8 cellular contexts compared by ENCODE assay signal in the genomic region with DNA sequence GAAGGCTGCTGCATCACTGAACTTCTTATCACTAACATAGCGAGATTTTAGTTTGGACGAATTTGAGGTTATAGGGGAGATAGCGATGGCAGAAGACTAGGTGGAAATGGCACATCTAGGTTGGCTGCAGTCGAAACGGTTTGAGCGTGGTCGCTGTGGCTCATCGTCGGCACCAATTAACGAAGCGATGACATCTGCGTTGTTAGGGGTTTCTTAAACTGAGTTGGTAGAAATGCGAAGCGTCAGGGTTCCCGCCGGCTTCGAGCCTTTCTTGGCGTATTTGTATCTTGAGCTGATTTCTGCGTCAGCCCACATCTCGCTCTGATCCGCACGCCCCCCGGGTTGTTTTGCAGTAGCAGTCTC. TPM values are rescaled to one million over a fixed set of nuclear protein-coding genes. Genes with fewer than 3 reads are reported as not detected.
DNase-seq lines count a peak whose midpoint lies in the region; ATAC-seq, FAIRE-seq and TF ChIP-seq lines count a peak whose summit lies in the region.

No MANE protein-coding gene starts in this region.

- peak overlapping the region; percentile 91 for H3K9ac ChIP-seq in HepG2 (ENCODE audit: insufficient read depth, low read depth, low read length)

- FAIRE-seq in bronchial epithelial cell (lab: Jason Lieb, UNC) (no peak), HepG2 (lab: Jason Lieb, UNC) (no peak)

- H3K4me3 ChIP-seq in CD4-positive, CD25-positive, alpha-beta regulatory T cell (ENCODE audit: low read depth, low read length) = peak overlapping the region; percentile 99
- H3K4me3 ChIP-seq in bronchial epithelial cell (ENCODE audit: low read depth, low read length) (peak overlapping the region; percentile 84), HepG2 (replicated peaks in 1 of 3; ENCODE audit: insufficient read depth in 1 of 3, low read depth in 2 of 3, low read length in 3 of 3) (peak overlapping the region; percentile 56 to 99 (median 96))

- intact Hi-C loops in HepG2 (cut with micrococcal nuclease; ENCODE audit: unreplicated experiment) = loop anchor here (2.0 to 10.0 kb wide), 2 partner anchors 67 to 327 kb away; partner anchors contain the start of gene NIT2

- peak overlapping the region; percentile 87 for H3K4me2 ChIP-seq in HepG2 (ENCODE audit: low read depth, low read length)

- peak overlapping the region; percentile 92 to 98 (median 94) for H3K27ac Mint-ChIP-seq in CD4-positive, CD25-positive, alpha-beta regulatory T cell

- H3K27me3 Mint-ChIP-seq in CD4-positive, CD25-positive, alpha-beta regulatory T cell = no peaks in the 10 kb centered on the region

- H3K27me3 ChIP-seq in CD4-positive, CD25-positive, alpha-beta regulatory T cell (ENCODE audit: control insufficient read depth, insufficient read depth, low read length) = no peaks in the 10 kb centered on the region
- H3K27me3 ChIP-seq in bronchial epithelial cell (ENCODE audit: control insufficient read depth, insufficient read depth, low read length) (no peaks in the 10 kb centered on the region), HepG2 (ENCODE audit: control insufficient read depth in 1 of 2, insufficient read depth in 2 of 2, low read length in 2 of 2) (no peaks in the 10 kb centered on the region; a peak in 1 of 5 replicates)

- H3K36me3 Mint-ChIP-seq in CD4-positive, CD25-positive, alpha-beta regulatory T cell = peaks cover 5% of the 10 kb centered on the region

- H3K4me3 Mint-ChIP-seq in CD4-positive, CD25-positive, alpha-beta regulatory T cell = peak overlapping the region; percentile 97 to 99 (median 98)

- CTCF ChIA-PET in HepG2 (lab: Yijun Ruan, JAX; ENCODE audit: low intra/inter-chr PET ratio, low total read pairs) = no interaction called here

- H3K4me1 ChIP-seq in CD4-positive, CD25-positive, alpha-beta regulatory T cell (ENCODE audit: control insufficient read depth, insufficient read depth, low read length, poor library complexity, severe bottlenecking) = peaks cover 45% of the 10 kb centered on the region
- H3K4me1 ChIP-seq in HepG2 (ENCODE audit: insufficient read depth, low read length) = peaks cover 54% of the 10 kb centered on the region

- no peak for TF ChIP-seq RAD21 in HepG2 (CRISPR knock-in tag; IDR thresholded peaks at IDR 0.05)

- no peaks in the 10 kb centered on the region for H3K36me3 ChIP-seq in CD4-positive, CD25-positive, alpha-beta regulatory T cell (ENCODE audit: control insufficient read depth, insufficient read depth, low read length)
- H3K36me3 ChIP-seq in bronchial epithelial cell (ENCODE audit: control insufficient read depth, insufficient read depth, low read length) (no peaks in the 10 kb centered on the region), HepG2 (replicated peaks in 1 of 2; ENCODE audit: control insufficient read depth in 1 of 2, insufficient read depth in 2 of 2, low read length in 2 of 2) (no peaks in the 10 kb centered on the region; a peak in 1 of 5 replicates)

- TF ChIP-seq CTCF in bronchial epithelial cell (IDR thresholded peaks at IDR 0.05; ENCODE audit: insufficient read depth, low read length, severe bottlenecking) (no peak), HepG2 (CRISPR knock-in tag; IDR thresholded peaks at IDR 0.05) (no peak)

- H2AFZ ChIP-seq in HepG2 (ENCODE audit: low read length) = no peak overlapping the region

- in situ Hi-C loops in HepG2 (cut with HindIII; ENCODE audit: extremely low pct_ligation_motif_present, low pct_unique_long_range_greater_than_20kb) = no loop called here

- H3K4me1 Mint-ChIP-seq in CD4-positive, CD25-positive, alpha-beta regulatory T cell = peaks cover 20 to 71% (median 51%) of the 10 kb centered on the region in 4 donors

- BruUV-seq in HepG2 (replicated peaks; lab: Mats Ljungman, UMichigan) = TSS peak; percentile 83

- no peak for TF ChIP-seq POLR2A in HepG2 (IDR thresholded peaks at IDR 0.05; ENCODE audit: insufficient read depth in 1 of 2, low read depth in 2 of 2, low read length in 2 of 2)

- no peaks in the 10 kb centered on the region for H3K9me3 ChIP-seq in CD4-positive, CD25-positive, alpha-beta regulatory T cell (ENCODE audit: control insufficient read depth in 2 of 2, low read length in 2 of 2)
- H3K9me3 ChIP-seq in HepG2 (ENCODE audit: low read length) = no peaks in the 10 kb centered on the region

- WGBS in HepG2 (ENCODE audit: low lambda C conversion rate) = 3% methylated on average over 23 of the region's 23 CpGs

- TF ChIP-seq EP300 in HepG2 (IDR thresholded peaks at IDR 0.05; ENCODE audit: low read depth in 2 of 2, low read length in 2 of 2) (no peak), HepG2 (CRISPR knock-in tag; IDR thresholded peaks at IDR 0.05; ENCODE audit: borderline replicate concordance) (no peak)

- H3K27ac ChIP-seq in CD4-positive, CD25-positive, alpha-beta regulatory T cell (ENCODE audit: insufficient read depth, low read length, poor library complexity, severe bottlenecking) = peak overlapping the region; percentile 82
- peak overlapping the region; percentile 93 for H3K27ac ChIP-seq in HepG2 (ENCODE audit: extremely low read length, insufficient read depth, low read length)

- POLR2A ChIA-PET in HepG2 (lab: Yijun Ruan, JAX) = interaction anchor here (0.6 to 3.7 kb wide), 26 partner anchors 10 to 584 kb away, joined by 3 to 44 read pairs (median 4); partner anchors contain the start of genes CMSS1, NIT2, TBC1D23 and TFG

- peaks cover 28% of the 10 kb centered on the region for H4K20me1 ChIP-seq in HepG2 (ENCODE audit: insufficient read depth, low read length)

- peaks cover 0 to 1% (median 0%) of the 10 kb centered on the region in 7 donors for H3K9me3 Mint-ChIP-seq in CD4-positive, CD25-positive, alpha-beta regulatory T cell

- H3K79me2 ChIP-seq in HepG2 (ENCODE audit: insufficient read depth, low read length) = peaks cover 85% of the 10 kb centered on the region

- peak in 1 of 3 donors; percentile 48 for DNase-seq in CD4-positive, CD25-positive, alpha-beta regulatory T cell
- DNase-seq in T-helper 2 cell (peak in 4 of 5 experiments; percentile 18 to 86 (median 32)), bronchial epithelial cell (ENCODE audit: low read depth) (no peak), HepG2 (ENCODE audit: low spot score) (no peak), iPS-NIHi7 (ENCODE audit: extremely low spot score) (no peak)
- DNase-seq in stimulated activated CD4-positive, alpha-beta T cell treated with anti-CD3 and anti-CD28 coated beads, Interleukin-4, amount 100 ng/mL, for 4 hours = peak; percentile 28 to 31

- ATAC-seq in CD4-positive, CD25-positive, alpha-beta regulatory T cell (ENCODE audit: low read depth in 2 of 2) = peak; percentile 13 to 16
- ATAC-seq in GM19395 (IDR thresholded peaks at IDR 0.05; ENCODE audit: unreplicated experiment) (peak; percentile 24), HG03460 (IDR thresholded peaks at IDR 0.05; ENCODE audit: unreplicated experiment) (peak; percentile 13), HepG2 (peak; percentile 14)

RNA-seq across cellular contexts. Expression of gene LNP1, which starts 0.3 kb away (rescaled TPM):
- total RNA-seq in CD4-positive, CD25-positive, alpha-beta regulatory T cell = 0.74 TPM
- polyA plus RNA-seq in CD4-positive, CD25-positive, alpha-beta regulatory T cell = 1 to 10 TPM in 1 of 4 donors, under 1 TPM in 3; 0.73 to 2.0 (median 0.91) TPM
- total RNA-seq in bronchial epithelial cell (0.51 and 1.1 TPM in 2 replicates), HepG2 (2016; rRNA removed; fragmentation: Illumina TruSeq; extraction: Trizol) (6.0 and 7.0 TPM in 2 replicates)
- 3.0 and 3.4 TPM in 2 replicates for total RNA-seq in HepG2 (2016; cell fraction: cytosol; rRNA removed; fragmentation: Illumina TruSeq; extraction: Trizol; ENCODE audit: low read depth)
- 6.4 and 6.6 TPM in 2 replicates for total RNA-seq in HepG2 (2016; cell fraction: insoluble cytoplasmic fraction; rRNA removed; fragmentation: Illumina TruSeq; extraction: Trizol)
- total RNA-seq in HepG2 (2016; cell fraction: membrane; rRNA removed; fragmentation: Illumina TruSeq; extraction: Trizol) = 7.4 and 9.1 TPM in 2 replicates
- total RNA-seq in HepG2 (2016; cell fraction: nucleus; rRNA removed; fragmentation: Illumina TruSeq; extraction: Trizol) = 10.3 and 12.6 TPM in 2 replicates
- 3.4 and 3.6 TPM in 2 replicates for polyA plus RNA-seq in HepG2 (2011; rRNA removed)
- 4.9 and 6.1 TPM in 2 replicates for polyA plus RNA-seq in HepG2 (2011; cell fraction: cytosol; rRNA removed)
- 7.0 and 8.3 TPM in 2 replicates for polyA plus RNA-seq in HepG2 (2011; cell fraction: nucleus; rRNA removed)
- polyA plus RNA-seq in HepG2 (2012) = 3.7 and 5.4 TPM in 2 replicates
- polyA plus RNA-seq in HepG2 (2016; cell fraction: cytosol; fragmentation: Illumina TruSeq; extraction: Trizol; ENCODE audit: low read depth) = 2.3 and 3.0 TPM in 2 replicates
- 6.5 and 7.3 TPM in 2 replicates for polyA plus RNA-seq in HepG2 (2016; cell fraction: insoluble cytoplasmic fraction; fragmentation: Illumina TruSeq; extraction: Trizol; ENCODE audit: low read depth)
- polyA plus RNA-seq in HepG2 (2016; cell fraction: membrane; fragmentation: Illumina TruSeq; extraction: Trizol; ENCODE audit: low read depth) = 6.5 and 6.9 TPM in 2 replicates
- 4.8 and 5.0 TPM in 2 replicates for polyA plus RNA-seq in HepG2 (2016; cell fraction: nucleus; fragmentation: Illumina TruSeq; extraction: Trizol; ENCODE audit: insufficient read depth, low read depth)
- polyA minus RNA-seq in HepG2 (2011; rRNA and poly(A)+ RNA removed; ENCODE audit: low replicate concordance) = 9.4 and 11.0 TPM in 2 replicates
- polyA minus RNA-seq in HepG2 (2011; cell fraction: cytosol; rRNA and poly(A)+ RNA removed) = 4.6 and 6.0 TPM in 2 replicates
- 49.2 and 56.0 TPM in 2 replicates for polyA minus RNA-seq in HepG2 (2011; cell fraction: nucleus; rRNA and poly(A)+ RNA removed)

RNA-seq across cellular contexts. Expression of gene TOMM70, which starts 0.8 kb away (rescaled TPM):
- total RNA-seq in CD4-positive, CD25-positive, alpha-beta regulatory T cell = 26.0 TPM
- 10 to 100 TPM; 12.4 to 22.2 (median 17.0) TPM for polyA plus RNA-seq in CD4-positive, CD25-positive, alpha-beta regulatory T cell
- total RNA-seq in bronchial epithelial cell (33.4 and 40.8 TPM in 2 replicates), HepG2 (2016; rRNA removed; fragmentation: Illumina TruSeq; extraction: Trizol) (77.2 and 95.2 TPM in 2 replicates)
- 6.5 and 9.2 TPM in 2 replicates for total RNA-seq in HepG2 (2016; cell fraction: cytosol; rRNA removed; fragmentation: Illumina TruSeq; extraction: Trizol; ENCODE audit: low read depth)
- 75.3 and 96.0 TPM in 2 replicates for total RNA-seq in HepG2 (2016; cell fraction: insoluble cytoplasmic fraction; rRNA removed; fragmentation: Illumina TruSeq; extraction: Trizol)
- total RNA-seq in HepG2 (2016; cell fraction: membrane; rRNA removed; fragmentation: Illumina TruSeq; extraction: Trizol) = 31.5 and 33.7 TPM in 2 replicates
- total RNA-seq in HepG2 (2016; cell fraction: nucleus; rRNA removed; fragmentation: Illumina TruSeq; extraction: Trizol) = 50.1 and 54.0 TPM in 2 replicates
- polyA plus RNA-seq in HepG2 (2011; rRNA removed) = 20.7 and 27.0 TPM in 2 replicates
- 11.9 and 15.5 TPM in 2 replicates for polyA plus RNA-seq in HepG2 (2011; cell fraction: cytosol; rRNA removed)
- 8.0 and 10.2 TPM in 2 replicates for polyA plus RNA-seq in HepG2 (2011; cell fraction: nucleus; rRNA removed)
- polyA plus RNA-seq in HepG2 (2012) = 30.9 and 42.1 TPM in 2 replicates
- polyA plus RNA-seq in HepG2 (2016; cell fraction: cytosol; fragmentation: Illumina TruSeq; extraction: Trizol; ENCODE audit: low read depth) = 3.9 and 4.3 TPM in 2 replicates
- polyA plus RNA-seq in HepG2 (2016; cell fraction: insoluble cytoplasmic fraction; fragmentation: Illumina TruSeq; extraction: Trizol; ENCODE audit: low read depth) = 74.4 and 75.6 TPM in 2 replicates
- 14.2 and 15.7 TPM in 2 replicates for polyA plus RNA-seq in HepG2 (2016; cell fraction: membrane; fragmentation: Illumina TruSeq; extraction: Trizol; ENCODE audit: low read depth)
- 44.0 and 46.4 TPM in 2 replicates for polyA plus RNA-seq in HepG2 (2016; cell fraction: nucleus; fragmentation: Illumina TruSeq; extraction: Trizol; ENCODE audit: insufficient read depth, low read depth)
- 24.9 and 26.6 TPM in 2 replicates for polyA minus RNA-seq in HepG2 (2011; rRNA and poly(A)+ RNA removed; ENCODE audit: low replicate concordance)
- 41.5 and 45.5 TPM in 2 replicates for polyA minus RNA-seq in HepG2 (2011; cell fraction: cytosol; rRNA and poly(A)+ RNA removed)
- polyA minus RNA-seq in HepG2 (2011; cell fraction: nucleus; rRNA and poly(A)+ RNA removed) = 43.3 and 46.1 TPM in 2 replicates

Comparison
In these comparisons a context has a peak if more than half of its experiments do, and no peak if none do; other contexts are left out.
1. DNase-seq: peak in T-helper 2 cell (4 of 5) and stimulated activated CD4-positive, alpha-beta T cell treated with anti-CD3 and anti-CD28 coated beads, Interleukin-4, amount 100 ng/mL, for 4 hours (2 of 2); none in bronchial epithelial cell (single experiment), HepG2 (single experiment) and iPS-NIHi7 (single experiment).
2. Peak in every context shown above with its lines, with median percentiles within 50 percentile points of each other: ATAC-seq and H3K4me3 ChIP-seq.